ENCODE assay signal across 34 cellular contexts in genomic region chr2:220441404-220441803, GRCh38.
"Had no signal": no experiment of that assay in that cellular context is flagged by ENCODE, and none has a peak within 500 bp of the region (broad histone marks: within the 10 kb centered on the region; RNA-seq: fewer than 3 reads in every experiment).

No MANE protein-coding gene starts in this region.

- H3K27ac ChIP-seq: KMS-11 had no signal

- H3K36me3 ChIP-seq: MG63 had no signal

- H3K4me2 ChIP-seq: KMS-11 had no signal

- H3K9ac ChIP-seq: KMS-11 had no signal

- H3K9me3 ChIP-seq: MG63 had no signal

- DNase-seq: Karpas-422, Kasumi-1, KG1, MG63, MM.1S, NCI-H1048, NCI-H1092, NCI-H1092 treated with DMSO at 0.1 percent for 48 hours, NCI-H1105, NCI-H1105 treated with DMSO at 0.1 percent for 48 hours, NCI-H1417, NCI-H1417 treated with DMSO at 0.1 percent for 48 hours, NCI-H1436, NCI-H146, NCI-H1694, NCI-H1694 treated with DMSO at 0.1 percent for 48 hours, NCI-H187, NCI-H187 treated with DMSO at 0.1 percent for 48 hours, NCI-H1930, NCI-H2029, NCI-H2029 treated with DMSO at 0.1 percent for 48 hours, NCI-H2081, NCI-H2081 treated with DMSO at 0.1 percent for 48 hours, NCI-H2107, NCI-H2171, NCI-H2171 treated with DMSO at 0.1 percent for 48 hours, NCI-H2227 treated with DMSO at 0.1 percent for 48 hours, NCI-H226, NCI-H345, NCI-H446, NCI-H446 treated with DMSO at 0.1 percent for 48 hours, NCI-H510A, NCI-H510A treated with DMSO at 0.1 percent for 48 hours had no signal

- H3K27me3 ChIP-seq: MG63 had no signal

- H3K4me3 ChIP-seq: MG63 had no signal
